ENCODE assay signal across 21 cellular contexts in the genomic region with DNA sequence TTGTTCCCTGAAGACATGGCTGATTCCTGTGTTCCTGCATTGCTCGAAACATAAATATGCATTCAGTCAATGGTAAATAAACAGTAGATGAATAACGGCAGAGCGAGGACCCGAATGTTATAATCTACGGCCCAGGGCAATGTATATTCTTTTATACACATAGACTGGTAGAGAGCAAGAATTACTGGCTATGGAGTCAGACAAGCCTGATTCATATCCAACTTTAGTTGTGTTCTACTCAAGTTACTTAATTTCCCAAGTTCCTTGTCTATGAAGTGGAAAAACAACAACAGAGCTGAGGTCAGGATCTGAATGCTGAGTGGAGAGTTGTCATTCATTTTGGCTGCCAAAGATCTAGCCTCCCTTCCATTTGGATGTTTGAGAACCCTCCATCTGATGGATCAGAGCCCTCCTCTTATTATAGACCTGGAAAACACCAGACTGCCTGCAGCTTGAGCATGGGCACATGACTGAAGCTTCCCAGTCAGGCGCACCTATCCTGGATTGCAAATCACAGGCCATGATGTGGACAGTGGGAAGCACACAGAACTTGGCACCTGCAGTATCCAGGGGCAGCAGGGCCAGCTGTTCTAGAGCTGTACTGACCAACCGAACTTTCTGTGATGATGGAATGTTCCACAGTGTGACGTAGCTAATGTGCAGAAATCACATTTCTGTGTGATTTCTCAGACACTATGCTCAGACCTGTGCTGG.
"Had no signal": no experiment of that assay in that cellular context is flagged by ENCODE, and none has a peak within 500 bp of the region (broad histone marks: within the 10 kb centered on the region; RNA-seq: fewer than 3 reads in every experiment).

No MANE protein-coding gene starts in this region.

- H3K4me3 Mint-ChIP-seq: activated CD8-positive, alpha-beta T cell treated with anti-CD3 and anti-CD28 coated beads, Interleukin-2, amount 10 ng/mL, durations not matched to agents 7 days and 5 days; activated naive CD8-positive, alpha-beta T cell treated with anti-CD3 and anti-CD28 coated beads, Interleukin-2, amount 50 U/mL, for 24 hours; activated T-cell treated with anti-CD3 and anti-CD28 coated beads, Interleukin-2, amount 50 U/mL, for 4 hours; brain; T-helper 1 cell treated with Interleukin-12 subunit alpha and Interleukin-12 subunit beta and Interleukin-4 antibody, amounts not matched to agents 30 μg/mL and 1 μg/mL, for 36 hours had no signal

- ATAC-seq: activated CD4-positive, CD25-positive, alpha-beta regulatory T cell treated with anti-CD3 and anti-CD28 coated beads, Interleukin-2, amount 50 U/mL, for 24 hours; activated CD8-positive, alpha-beta T cell treated with anti-CD3 and anti-CD28 coated beads, Interleukin-2, amount 10 ng/mL, durations not matched to agents 7 days and 5 days; activated naive CD4-positive, alpha-beta T cell treated with anti-CD3 and anti-CD28 coated beads, Interleukin-2, amount 50 U/mL, for 72 hours; activated naive CD8-positive, alpha-beta T cell treated with anti-CD3 and anti-CD28 coated beads, Interleukin-2, amount 50 U/mL, for 24 hours; activated T-cell treated with anti-CD3 and anti-CD28 coated beads, Interleukin-2, amount 50 U/mL, for 4 hours had no signal

- H3K9me3 Mint-ChIP-seq: T-helper 1 cell treated with Interleukin-12 subunit alpha and Interleukin-12 subunit beta and Interleukin-4 antibody, amounts not matched to agents 30 μg/mL and 1 μg/mL, for 36 hours had no signal

- H3K27me3 Mint-ChIP-seq: brain had no signal

- H3K4me1 Mint-ChIP-seq: activated naive CD8-positive, alpha-beta T cell treated with anti-CD3 and anti-CD28 coated beads, Interleukin-2, amount 50 U/mL, for 24 hours had no signal

- DNase-seq: activated CD4-positive, alpha-beta T cell treated with anti-CD3 and anti-CD28 coated beads for 4 hours; activated CD8-positive, alpha-beta T cell treated with anti-CD3 and anti-CD28 coated beads, Interleukin-2, amount 10 ng/mL, durations not matched to agents 7 days and 5 days; activated effector memory CD4-positive, alpha-beta T cell treated with anti-CD3 and anti-CD28 coated beads, Interleukin-2, amount 50 U/mL, for 16 hours; activated naive CD4-positive, alpha-beta T cell treated with Interleukin-2 at 50 U/mL for 16 hours; activated naive CD8-positive, alpha-beta T cell treated with anti-CD3 and anti-CD28 coated beads, Interleukin-2, amount 50 U/mL, for 24 hours; activated T-cell treated with anti-CD3 and anti-CD28 coated beads, Interleukin-2, amount 50 U/mL, for 4 hours; amniotic stem cell; Kasumi-1; KBM-7; NCI-H1105 treated with DMSO at 0.1 percent for 48 hours; NCI-H1436 treated with DMSO at 0.1 percent for 48 hours; NCI-H187; NCI-H2081; NCI-H446; NCI-H524; PC-9; SHP77 treated with DMSO at 0.1 percent for 48 hours had no signal

- H3K27ac Mint-ChIP-seq: activated CD8-positive, alpha-beta T cell treated with anti-CD3 and anti-CD28 coated beads, Interleukin-2, amount 10 ng/mL, durations not matched to agents 7 days and 5 days; activated naive CD4-positive, alpha-beta T cell treated with anti-CD3 and anti-CD28 coated beads, Interleukin-2, amount 50 U/mL, for 72 hours; activated naive CD8-positive, alpha-beta T cell treated with anti-CD3 and anti-CD28 coated beads, Interleukin-2, amount 50 U/mL, for 24 hours; brain; T-helper 1 cell treated with Interleukin-12 subunit alpha and Interleukin-12 subunit beta and Interleukin-4 antibody, amounts not matched to agents 30 μg/mL and 1 μg/mL, for 36 hours had no signal
